ENCODE assay signal across 1 cellular context in genomic region chr16:20410153-20410723, GRCh38.
TF ChIP-seq lines count a peak whose summit lies in the region.

No MANE protein-coding gene starts in this region.

TF ChIP-seq in GM12878, 131 proteins besides CTCF, POLR2A, EP300 and RAD21 (continued from another document):
- TF ChIP-seq ZBTB40 (IDR thresholded peaks at IDR 0.05; ENCODE audit: borderline replicate concordance) (no peak), RUNX3 (IDR thresholded peaks at IDR 0.05; ENCODE audit: low read length) (peak; percentile 46), GABPA (IDR thresholded peaks at IDR 0.05; ENCODE audit: low read depth) (0 out of 2 replicates have a peak, but pooled peaks have one; percentile 10), ZZZ3 (IDR thresholded peaks at IDR 0.05; ENCODE audit: control insufficient read depth, insufficient read length, low read depth) (no peak), BCL3 (IDR thresholded peaks at IDR 0.05; ENCODE audit: borderline replicate concordance, insufficient read depth, low read depth, low read length, poor library complexity, severe bottlenecking) (no peak), USF2 (IDR thresholded peaks at IDR 0.05; ENCODE audit: borderline replicate concordance, low read depth, low read length) (no peak), KAT2A (conservative IDR thresholded peaks at IDR 0.05; ENCODE audit: control insufficient read depth, low read depth, low read length) (no peak), MYB (IDR thresholded peaks at IDR 0.05; ENCODE audit: borderline replicate concordance, low read depth, low read length) (no peak), PBX3 (IDR thresholded peaks at IDR 0.05; ENCODE audit: insufficient replicate concordance, low read depth, low read length) (no peak), MLLT1 (IDR thresholded peaks at IDR 0.05) (no peak), RCOR1 (conservative IDR thresholded peaks at IDR 0.05; ENCODE audit: low read depth, low read length) (no peak), PKNOX1 (IDR thresholded peaks at IDR 0.05) (no peak), NBN (IDR thresholded peaks at IDR 0.05) (no peak), CBFB (IDR thresholded peaks at IDR 0.05; ENCODE audit: low read depth) (no peak), MTA3 (IDR thresholded peaks at IDR 0.05; ENCODE audit: borderline replicate concordance, low read length) (no peak), SMC3 (IDR thresholded peaks at IDR 0.05; ENCODE audit: borderline replicate concordance, low read length) (no peak), RELA (IDR thresholded peaks at IDR 0.05; ENCODE audit: borderline replicate concordance, partially characterized antibody) (no peak), RAD51 (IDR thresholded peaks at IDR 0.05) (no peak), JUNB (IDR thresholded peaks at IDR 0.05) (peak; percentile 79), RB1 (IDR thresholded peaks at IDR 0.05; ENCODE audit: borderline replicate concordance) (no peak), IRF4 (IDR thresholded peaks at IDR 0.05; ENCODE audit: low read depth, low read length) (peak; percentile 39; the same call in 1 of the 2 replicates), HSF1 (IDR thresholded peaks at IDR 0.05; ENCODE audit: low read depth, low read length) (no peak)
